25 cellular contexts compared by ENCODE assay signal in genomic region chr9:82385633-82386032, GRCh38.
"Had no signal": no experiment of that assay in that cellular context is flagged by ENCODE, and none has a peak within 500 bp of the region (broad histone marks: within the 10 kb centered on the region; RNA-seq: fewer than 3 reads in every experiment).

No MANE protein-coding gene starts in this region.

- H3K4me3 ChIP-seq: left lung, lung, mucosa of descending colon, ovary, prostate gland, sigmoid colon, spleen, suprapubic skin, thoracic aorta, tibial nerve, uterus had no signal

- H3K27me3 ChIP-seq: left lung, ovary, sigmoid colon, spleen, suprapubic skin, tibial nerve, uterus had no signal

- H3K9me3 ChIP-seq: mucosa of descending colon, ovary, prostate gland, sigmoid colon, uterus had no signal

- H3K27ac ChIP-seq: left lung, ovary, prostate gland, sigmoid colon, spleen, suprapubic skin, thoracic aorta, tibial nerve, uterus had no signal

- FAIRE-seq: keratinocyte, small intestine had no signal

- ATAC-seq: left cardiac atrium; left lung; mucosa of descending colon; naive thymus-derived CD4-positive, alpha-beta T cell; natural killer cell treated with Interleukin-12 subunit alpha and Interleukin-12 subunit beta and Interleukin-15 and Interleukin-18, amount 100 ng/mL, for 72 hours; right cardiac atrium; stimulated activated effector memory CD8-positive, alpha-beta T cell treated with anti-CD3 and anti-CD28 coated beads, Interleukin-12 subunit alpha, Interleukin-12 subunit beta, amount 100 ng/mL, for 72 hours had no signal

- H3K36me3 ChIP-seq: left lung, ovary, prostate gland, sigmoid colon, spleen, suprapubic skin, thoracic aorta, tibial nerve, uterus had no signal

- H3K4me1 ChIP-seq: left lung, prostate gland, sigmoid colon, spleen, suprapubic skin, tibial nerve, uterus had no signal

- DNase-seq: hippocampal formation; kidney glomerular epithelial cell; left cardiac atrium; left lung; midbrain; mucosa of descending colon; naive thymus-derived CD4-positive, alpha-beta T cell; ovary; posterior cingulate gyrus; retina; right cardiac atrium; sigmoid colon; small intestine; spleen; stimulated activated CD4-positive, alpha-beta T cell treated with anti-CD3 and anti-CD28 coated beads, Interleukin-4, amount 100 ng/mL, for 24 hours; stimulated activated naive CD4-positive, alpha-beta T cell; uterus had no signal
